ENCODE assay signal across 13 cellular contexts in the genomic region with DNA sequence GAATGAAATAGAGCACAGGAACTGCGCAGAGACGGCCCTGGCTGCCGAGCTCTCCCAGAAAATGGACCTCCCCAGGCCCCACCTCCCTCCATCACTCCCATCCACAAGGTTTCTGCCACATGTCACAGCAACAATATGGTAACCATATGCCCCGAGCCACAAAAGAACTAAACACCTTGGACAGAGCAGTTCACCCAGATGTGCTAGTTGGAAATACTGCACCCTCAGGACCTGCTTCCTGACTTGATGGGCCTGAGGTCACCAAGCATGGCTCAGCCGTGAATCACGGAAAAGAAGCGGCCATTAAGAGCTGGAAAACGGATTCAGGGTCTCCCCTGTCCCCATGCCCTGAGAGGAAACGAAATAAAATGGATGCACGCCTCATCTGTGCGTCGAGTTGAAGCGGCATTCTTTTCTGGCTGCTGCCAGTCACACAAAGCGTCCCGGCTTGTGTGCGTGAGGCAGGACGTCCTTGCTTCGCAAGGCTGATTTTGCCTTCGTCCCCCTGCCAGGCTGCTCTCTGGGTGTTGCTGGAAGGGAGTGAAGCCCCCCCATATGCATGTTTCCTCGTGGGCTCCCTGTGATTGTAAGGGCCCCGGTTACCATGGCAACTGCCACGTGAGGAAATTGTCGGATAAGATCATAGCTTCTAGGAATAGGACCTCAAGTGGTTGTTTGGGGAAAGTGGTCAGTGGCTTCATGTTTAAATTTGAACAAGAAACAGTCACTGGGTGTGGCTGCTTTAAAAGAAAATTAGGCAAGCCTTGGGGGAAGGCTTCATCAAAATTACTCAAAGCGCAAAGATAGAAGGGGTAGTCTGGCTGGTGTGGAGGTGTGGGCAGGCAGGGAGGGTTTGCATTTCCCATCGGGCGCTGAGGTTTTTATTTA. TPM values are rescaled to one million over a fixed set of nuclear protein-coding genes. Genes with fewer than 3 reads are reported as not detected.
DNase-seq lines count a peak whose midpoint lies in the region; ATAC-seq and TF ChIP-seq lines count a peak whose summit lies in the region.
"Had no signal": no experiment of that assay in that cellular context is flagged by ENCODE, and none has a peak within 500 bp of the region (broad histone marks: within the 10 kb centered on the region; RNA-seq: fewer than 3 reads in every experiment).

No MANE protein-coding gene starts in this region.

- H3K27ac ChIP-seq in spleen: peak overlapping the region; percentile 2 to 72 (median 46)

- CTCF ChIA-PET in activated CD8-positive, alpha-beta memory T cell treated with anti-CD3 and anti-CD28 coated beads, Interleukin-2, amount 10 ng/mL, durations not matched to agents 7 days and 5 days (lab: Charles Lee): interaction anchor here (1.4 to 3.9 kb wide), 2 partner anchors 10 to 14 kb away, joined by 3 to 14 read pairs; no protein-coding TSS in a partner anchor

- peak; percentile 18 for ATAC-seq in activated CD8-positive, alpha-beta memory T cell treated with anti-CD3 and anti-CD28 coated beads, Interleukin-2, amount 10 ng/mL, durations not matched to agents 7 days and 5 days
- ATAC-seq in SK-N-SH treated with all-trans-retinoic acid at 6 μM for 48 hours: no peak

- peaks cover 54% of the 10 kb centered on the region for H3K36me3 Mint-ChIP-seq in activated CD8-positive, alpha-beta memory T cell treated with anti-CD3 and anti-CD28 coated beads, Interleukin-2, amount 10 ng/mL, durations not matched to agents 7 days and 5 days

- H3K4me1 ChIP-seq in spleen: peaks cover 28 to 100% (median 90%) of the 10 kb centered on the region in 6 donors
- H3K4me1 ChIP-seq: BE2C had no signal

- TF ChIP-seq POLR2A in spleen (IDR thresholded peaks at IDR 0.05): no peak

- H3K4me3 ChIP-seq in fibroblast of mammary gland (ENCODE audit: control insufficient read depth, low read depth, low read length) (no peak overlapping the region), spleen (no peak overlapping the region)
- H3K4me3 ChIP-seq: MG63 had no signal

- no peak overlapping the region for H3K4me3 Mint-ChIP-seq in activated CD8-positive, alpha-beta memory T cell treated with anti-CD3 and anti-CD28 coated beads, Interleukin-2, amount 10 ng/mL, durations not matched to agents 7 days and 5 days
- H3K4me3 Mint-ChIP-seq: endodermal cell had no signal

- peaks cover 50% of the 10 kb centered on the region for H3K4me1 Mint-ChIP-seq in activated CD8-positive, alpha-beta memory T cell treated with anti-CD3 and anti-CD28 coated beads, Interleukin-2, amount 10 ng/mL, durations not matched to agents 7 days and 5 days

- 55 to 66% (median 65%) methylated on average over 25 to 26 of the region's 26 CpGs for WGBS in spleen, 5 donors

- peak; percentile 49 for DNase-seq in activated CD8-positive, alpha-beta memory T cell treated with anti-CD3 and anti-CD28 coated beads, Interleukin-2, amount 10 ng/mL, durations not matched to agents 7 days and 5 days
- DNase-seq in activated CD8-positive, alpha-beta memory T cell treated with anti-CD3 and anti-CD28 coated beads, Interleukin-2, amount 50 U/mL, for 4 hours: no peak
- peak; percentile 29 for DNase-seq in OCI-M1 (lab: John Stamatoyannopoulos, UW)
- peak; percentile 18 for DNase-seq in fibroblast of mammary gland (ENCODE audit: low read depth)
- no peak for DNase-seq in spleen
- DNase-seq in inferior parietal cortex (ENCODE audit: extremely low spot score): no peak
- DNase-seq in NCI-H2107 (lab: John Stamatoyannopoulos, UW): no peak
- DNase-seq: activated CD4-positive, CD25-positive, alpha-beta regulatory T cell; BE2C; endodermal cell; MG63 had no signal

- no peaks in the 10 kb centered on the region for H3K27me3 ChIP-seq in spleen (replicated peaks in 1 of 7)
- H3K27me3 ChIP-seq: BE2C, MG63 had no signal

- no peaks in the 10 kb centered on the region for H3K9me3 ChIP-seq in spleen
- H3K9me3 ChIP-seq: BE2C, MG63 had no signal

- intact Hi-C loops in spleen (cut with DNase I; ENCODE audit: low total_unique reads): no loop called here

- TF ChIP-seq CTCF in fibroblast of mammary gland (conservative IDR thresholded peaks at IDR 0.05; ENCODE audit: control insufficient read depth, insufficient read depth, low read depth, low read length) (no peak), spleen (IDR thresholded peaks at IDR 0.05 in 8 of 11, conservative IDR thresholded peaks at IDR 0.05 in 3 of 11) (peak in 1 of 11 experiments; percentile 6)

- no peaks in the 10 kb centered on the region for H3K9me3 Mint-ChIP-seq in activated CD8-positive, alpha-beta memory T cell treated with anti-CD3 and anti-CD28 coated beads, Interleukin-2, amount 10 ng/mL, durations not matched to agents 7 days and 5 days (ENCODE audit: low read depth)
- H3K9me3 Mint-ChIP-seq: endodermal cell had no signal

- peak overlapping the region; percentile 75 for H3K27ac Mint-ChIP-seq in activated CD8-positive, alpha-beta memory T cell treated with anti-CD3 and anti-CD28 coated beads, Interleukin-2, amount 10 ng/mL, durations not matched to agents 7 days and 5 days
- H3K27ac Mint-ChIP-seq: endodermal cell, progenitor cell of endocrine pancreas had no signal

- H3K36me3 ChIP-seq in spleen: peaks cover 0 to 83% (median 15%) of the 10 kb centered on the region in 6 donors
- H3K36me3 ChIP-seq: BE2C, MG63 had no signal

- H3K27me3 Mint-ChIP-seq in activated CD8-positive, alpha-beta memory T cell treated with anti-CD3 and anti-CD28 coated beads, Interleukin-2, amount 10 ng/mL, durations not matched to agents 7 days and 5 days: no peaks in the 10 kb centered on the region

TF ChIP-seq in SK-N-SH treated with all-trans-retinoic acid at 6 μM for 48 hours, 23 proteins besides CTCF, POLR2A, EP300 and RAD21:
- TF ChIP-seq BACH2 (CRISPR knock-in tag; IDR thresholded peaks at IDR 0.05; ENCODE audit: borderline replicate concordance) (no peak), ZNF565 (CRISPR knock-in tag; conservative IDR thresholded peaks at IDR 0.05; ENCODE audit: low read depth) (no peak), ISL1 (CRISPR knock-in tag; IDR thresholded peaks at IDR 0.05) (no peak), ESRRG (CRISPR knock-in tag; IDR thresholded peaks at IDR 0.05) (no peak), ZNF70 (CRISPR knock-in tag; IDR thresholded peaks at IDR 0.05) (no peak), PPARA (CRISPR knock-in tag; IDR thresholded peaks at IDR 0.05; ENCODE audit: borderline replicate concordance) (no peak)
- TF ChIP-seq, protein P1, sequence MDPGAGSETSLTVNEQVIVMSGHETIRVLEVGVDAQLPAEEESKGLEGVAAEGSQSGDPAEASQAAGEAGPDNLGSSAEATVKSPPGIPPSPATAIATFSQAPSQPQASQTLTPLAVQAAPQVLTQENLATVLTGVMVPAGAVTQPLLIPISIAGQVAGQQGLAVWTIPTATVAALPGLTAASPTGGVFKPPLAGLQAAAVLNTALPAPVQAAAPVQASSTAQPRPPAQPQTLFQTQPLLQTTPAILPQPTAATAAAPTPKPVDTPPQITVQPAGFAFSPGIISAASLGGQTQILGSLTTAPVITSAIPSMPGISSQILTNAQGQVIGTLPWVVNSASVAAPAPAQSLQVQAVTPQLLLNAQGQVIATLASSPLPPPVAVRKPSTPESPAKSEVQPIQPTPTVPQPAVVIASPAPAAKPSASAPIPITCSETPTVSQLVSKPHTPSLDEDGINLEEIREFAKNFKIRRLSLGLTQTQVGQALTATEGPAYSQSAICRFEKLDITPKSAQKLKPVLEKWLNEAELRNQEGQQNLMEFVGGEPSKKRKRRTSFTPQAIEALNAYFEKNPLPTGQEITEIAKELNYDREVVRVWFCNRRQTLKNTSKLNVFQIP (CRISPR knock-in tag; IDR thresholded peaks at IDR 0.05; ENCODE audit: borderline replicate concordance, low read depth): no peak

RNA-seq across cellular contexts. Expression of a gene that starts 51.7 kb away (rescaled TPM):
- total RNA-seq in activated CD8-positive, alpha-beta memory T cell treated with anti-CD3 and anti-CD28 coated beads, Interleukin-2, amount 10 ng/mL, durations not matched to agents 7 days and 5 days: 100 to 1,000 TPM in 1 of 2 experiments, 10 to 100 TPM in 1; 85.0 to 105 TPM
- total RNA-seq in spleen: 100 to 1,000 TPM; 125 to 270 (median 160) TPM
- 10 to 100 TPM; 45.8 to 74.2 (median 52.5) TPM for polyA plus RNA-seq in spleen
- total RNA-seq: progenitor cell of endocrine pancreas had no signal

Comparison
In these comparisons a context has a peak if more than half of its experiments do, and no peak if none do; other contexts are left out.
1. DNase-seq: peak in activated CD8-positive, alpha-beta memory T cell treated with anti-CD3 and anti-CD28 coated beads, Interleukin-2, amount 10 ng/mL, durations not matched to agents 7 days and 5 days (single experiment), OCI-M1 (single experiment) and fibroblast of mammary gland (single experiment); none in activated CD8-positive, alpha-beta memory T cell treated with anti-CD3 and anti-CD28 coated beads, Interleukin-2, amount 50 U/mL, for 4 hours (single experiment), spleen (single experiment), inferior parietal cortex (single experiment) and NCI-H2107 (single experiment).